In genomic region chr1:227285745-227286144, GRCh38 we compare ENCODE assay signal across 24 cellular contexts.
"Had no signal": no experiment of that assay in that cellular context is flagged by ENCODE, and none has a peak within 500 bp of the region (broad histone marks: within the 10 kb centered on the region; RNA-seq: fewer than 3 reads in every experiment).

No MANE protein-coding gene starts in this region.

- H3K4me2 ChIP-seq: SK-N-SH had no signal

- H3K9me2 ChIP-seq: SK-N-SH had no signal

- H3K27me3 ChIP-seq: SJSA1 had no signal

- H3K27ac ChIP-seq: SJSA1 had no signal

- H3K9me3 ChIP-seq: SK-N-SH had no signal

- H3K4me1 ChIP-seq: SJSA1 had no signal

- DNase-seq: Karpas-422, KG1, MM.1S, MV-4-11, NCI-H1048, NCI-H1105, NCI-H1417, NCI-H1436 treated with DMSO at 0.1 percent for 48 hours, NCI-H1694, NCI-H187 treated with DMSO at 0.1 percent for 48 hours, NCI-H2029 treated with DMSO at 0.1 percent for 48 hours, NCI-H2107, NCI-H226, NCI-H446, NCI-H510A, NCI-H524 treated with DMSO at 0.1 percent for 48 hours, NCI-H69, NCI-H774, Right ventricle myocardium superior, RPMI8226, SIG-M5, SK-N-SH, T-helper 1 cell had no signal

- H3K4me3 ChIP-seq: SJSA1 had no signal

- H3K9ac ChIP-seq: SK-N-SH had no signal
